Comparison of ENCODE assay signal across 10 cellular contexts in the genomic region with DNA sequence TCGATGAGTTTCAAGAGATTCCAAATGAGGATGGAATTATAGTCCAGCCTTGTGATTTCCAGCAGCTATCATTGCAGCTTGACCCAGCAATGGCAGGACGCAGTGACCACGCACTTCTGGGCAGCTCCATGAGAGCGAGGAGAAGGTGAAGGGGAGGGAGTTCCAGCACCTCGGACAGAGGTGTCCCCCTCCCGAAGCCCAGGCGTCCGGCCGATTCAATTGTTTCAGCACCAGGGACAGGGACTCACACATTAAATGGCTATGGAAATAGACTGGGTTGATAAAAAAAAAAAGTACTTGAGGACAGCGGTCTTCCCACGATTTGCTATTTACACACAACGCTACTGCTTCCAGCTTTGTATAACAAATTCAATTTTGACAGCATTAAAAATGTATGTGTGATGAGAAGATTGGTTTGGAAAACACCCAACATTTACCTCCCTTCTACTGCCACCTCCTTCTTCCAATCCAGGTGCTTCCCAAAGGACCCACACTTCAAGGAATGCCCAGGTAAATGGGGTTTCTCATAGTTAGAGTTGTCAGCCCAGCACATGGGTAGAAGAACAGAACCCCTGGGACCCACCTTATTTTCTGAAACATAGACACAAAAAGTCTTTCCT.
A peak's percentile ranks its signal among the peaks of the same experiment; 100 is the strongest.
DNase-seq lines count a peak whose midpoint lies in the region; ATAC-seq and TF ChIP-seq lines count a peak whose summit lies in the region.
"Had no signal": no experiment of that assay in that cellular context is flagged by ENCODE, and none has a peak within 500 bp of the region (broad histone marks: within the 10 kb centered on the region; RNA-seq: fewer than 3 reads in every experiment).

No MANE protein-coding gene starts in this region.

- H3K36me3 Mint-ChIP-seq in neural crest cell (ENCODE audit: low read depth), result no peaks in the 10 kb centered on the region
- H3K36me3 Mint-ChIP-seq in glutamatergic neuron (ENCODE audit: unreplicated experiment), result peaks cover 4% of the 10 kb centered on the region
- H3K36me3 Mint-ChIP-seq: T-cell had no signal

- no peak overlapping the region for H3K4me3 ChIP-seq in SK-N-MC
- no peak overlapping the region for H3K4me3 ChIP-seq in epithelial cell of proximal tubule (ENCODE audit: low read depth, low read length)

- no peak for ATAC-seq in HG02870 (IDR thresholded peaks at IDR 0.05; ENCODE audit: unreplicated experiment)
- no peak for ATAC-seq in activated CD4-positive, CD25-positive, alpha-beta regulatory T cell treated with anti-CD3 and anti-CD28 coated beads, Interleukin-2, amount 50 U/mL, for 24 hours
- ATAC-seq: T-cell had no signal

- DNase-seq in DMS 273 (lab: John Stamatoyannopoulos, UW; ENCODE audit: unreplicated experiment) (peak; percentile 74), DMS 273 treated with DMSO at 0.1 percent for 48 hours (lab: John Stamatoyannopoulos, UW) (no peak), SK-N-MC (ENCODE audit: low read depth, low spot score) (peak; percentile 42), epithelial cell of proximal tubule (ENCODE audit: low read depth) (peak; percentile 6), neural crest cell (ENCODE audit: low read depth, low spot score) (peak; percentile 81), glutamatergic neuron (no peak)

- H3K4me1 Mint-ChIP-seq in neural crest cell (no peaks in the 10 kb centered on the region), glutamatergic neuron (ENCODE audit: low read depth, unreplicated experiment) (peaks cover 19% of the 10 kb centered on the region)

- no peak overlapping the region for H3K9ac ChIP-seq in SK-N-MC (ENCODE audit: insufficient read length)

- H3K27me3 Mint-ChIP-seq in neural crest cell (ENCODE audit: low read depth), result peaks cover 77% of the 10 kb centered on the region
- H3K27me3 Mint-ChIP-seq in glutamatergic neuron (ENCODE audit: unreplicated experiment), result peaks cover 18% of the 10 kb centered on the region

- no peak for TF ChIP-seq CTCF in epithelial cell of proximal tubule (conservative IDR thresholded peaks at IDR 0.05; ENCODE audit: low read depth, low read length)
- no peak for TF ChIP-seq CTCF in neural crest cell (conservative IDR thresholded peaks at IDR 0.05)
- TF ChIP-seq CTCF in glutamatergic neuron (IDR thresholded peaks at IDR 0.05; ENCODE audit: partially characterized antibody, unreplicated experiment), result no peak

- H3K36me3 ChIP-seq in SK-N-MC (ENCODE audit: insufficient read depth, low read length), result no peaks in the 10 kb centered on the region

- H3K9me3 Mint-ChIP-seq in neural crest cell, result no peaks in the 10 kb centered on the region
- peaks cover 7% of the 10 kb centered on the region for H3K9me3 Mint-ChIP-seq in glutamatergic neuron (ENCODE audit: unreplicated experiment)

- H3K9me3 ChIP-seq in SK-N-MC (ENCODE audit: low read depth, low read length), result no peaks in the 10 kb centered on the region

- no peak overlapping the region for H3K4me3 Mint-ChIP-seq in neural crest cell
- no peak overlapping the region for H3K4me3 Mint-ChIP-seq in glutamatergic neuron (ENCODE audit: unreplicated experiment)
- H3K4me3 Mint-ChIP-seq: T-cell had no signal

- H3K27ac ChIP-seq in SK-N-MC, result no peak overlapping the region
- H3K27ac ChIP-seq: 22Rv1 had no signal

- H3K27ac Mint-ChIP-seq in neural crest cell (ENCODE audit: unreplicated experiment), result peak overlapping the region; percentile 24
- H3K27ac Mint-ChIP-seq in glutamatergic neuron (ENCODE audit: unreplicated experiment), result no peak overlapping the region
- H3K27ac Mint-ChIP-seq: T-cell had no signal

Comparison
In these comparisons a context has a peak if more than half of its experiments do, and no peak if none do; other contexts are left out.
1. DNase-seq: peak in DMS 273 (single experiment), SK-N-MC (single experiment), epithelial cell of proximal tubule (single experiment) and neural crest cell (single experiment); none in DMS 273 treated with DMSO at 0.1 percent for 48 hours (single experiment) and glutamatergic neuron (single experiment).